Comparison of ENCODE assay signal across 8 cellular contexts in the genomic region with DNA sequence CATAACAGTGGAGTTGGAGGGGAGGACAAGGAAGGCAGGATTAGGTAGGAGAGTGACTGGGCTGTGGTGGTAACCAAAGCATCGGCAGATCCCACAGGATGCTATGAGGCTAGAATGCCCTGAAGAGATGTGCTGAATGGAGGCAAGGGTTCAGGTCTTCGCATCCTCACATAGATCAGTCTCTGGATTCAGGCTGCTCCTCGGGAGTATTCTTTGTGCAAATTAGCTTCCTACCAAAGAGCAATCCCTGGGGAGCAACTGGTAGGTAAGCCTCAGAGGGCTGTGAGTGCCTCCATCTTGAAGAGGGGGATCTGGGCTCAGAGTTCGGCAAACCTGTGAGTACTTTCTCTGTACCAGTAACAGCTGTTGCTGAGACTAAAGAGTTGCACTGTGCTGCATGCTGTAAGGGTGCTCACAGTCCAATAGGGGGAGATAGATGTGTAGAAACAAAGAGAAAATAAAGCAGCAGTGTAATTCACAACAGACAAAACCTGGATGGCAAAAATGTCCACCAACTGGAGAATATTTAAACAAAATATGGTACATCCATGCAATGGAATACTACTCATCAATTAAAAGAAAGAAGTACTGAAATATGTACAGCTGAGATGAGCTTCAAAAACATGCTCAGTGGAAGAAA.
DNase-seq lines count a peak whose midpoint lies in the region; ATAC-seq and TF ChIP-seq lines count a peak whose summit lies in the region.

No MANE protein-coding gene starts in this region.

- H3K9ac ChIP-seq in colonic mucosa (ENCODE audit: low read depth in 2 of 2, low read length in 2 of 2) = no peak overlapping the region

- DNase-seq in NCI-H2196 treated with DMSO at 0.1 percent for 48 hours (lab: John Stamatoyannopoulos, UW; ENCODE audit: unreplicated experiment) (peak; percentile 9), NCI-H2196 (lab: John Stamatoyannopoulos, UW; ENCODE audit: unreplicated experiment) (no peak), NCI-H446 (lab: John Stamatoyannopoulos, UW) (peak; percentile 11 to 83), dorsolateral prefrontal cortex (no peak), sciatic nerve (ENCODE audit: low spot score) (no peak), colonic mucosa (no peak)
- no peak for DNase-seq in effector CD8-positive, alpha-beta T cell (lab: John Stamatoyannopoulos, UW)

- TF ChIP-seq CTCF in dorsolateral prefrontal cortex (IDR thresholded peaks at IDR 0.05 in 54 of 56, conservative IDR thresholded peaks at IDR 0.05 in 2 of 56; ENCODE audit: low read depth in 1 of 56, partially characterized antibody in 56 of 56) (peak in 36 of 56 donors; percentile 14 to 51 (median 29)), colonic mucosa (IDR thresholded peaks at IDR 0.05) (no peak)

- H3K27ac ChIP-seq in dorsolateral prefrontal cortex (no peak overlapping the region), colonic mucosa (no peak overlapping the region)

- no peaks in the 10 kb centered on the region for H3K36me3 ChIP-seq in colonic mucosa

- H3K27me3 ChIP-seq in dorsolateral prefrontal cortex (no peaks in the 10 kb centered on the region), colonic mucosa (no peaks in the 10 kb centered on the region)

- H3K4me3 ChIP-seq in dorsolateral prefrontal cortex (no peak overlapping the region), colonic mucosa (no peak overlapping the region)

- H3K9me3 ChIP-seq in colonic mucosa = no peaks in the 10 kb centered on the region

- no peaks in the 10 kb centered on the region for H3K4me1 ChIP-seq in colonic mucosa

- peak; percentile 62 for ATAC-seq in sciatic nerve
- ATAC-seq in GM18909 (IDR thresholded peaks at IDR 0.05; ENCODE audit: poor library complexity, unreplicated experiment) = no peak

- intact Hi-C loops in dorsolateral prefrontal cortex (cut with DNase I) (no loop called here), sciatic nerve (cut with DNase I) (no loop called here), colonic mucosa (cut with DNase I) (no loop called here)

Comparison
In these comparisons a context has a peak if more than half of its experiments do, and no peak if none do; other contexts are left out.
1. DNase-seq: peak in NCI-H2196 treated with DMSO at 0.1 percent for 48 hours (single experiment) and NCI-H446 (2 of 2); none in NCI-H2196 (single experiment), dorsolateral prefrontal cortex (0 of 10), sciatic nerve (single experiment), colonic mucosa (single experiment) and effector CD8-positive, alpha-beta T cell (single experiment).